Comparison of ENCODE assay signal across 32 cellular contexts in the genomic region with DNA sequence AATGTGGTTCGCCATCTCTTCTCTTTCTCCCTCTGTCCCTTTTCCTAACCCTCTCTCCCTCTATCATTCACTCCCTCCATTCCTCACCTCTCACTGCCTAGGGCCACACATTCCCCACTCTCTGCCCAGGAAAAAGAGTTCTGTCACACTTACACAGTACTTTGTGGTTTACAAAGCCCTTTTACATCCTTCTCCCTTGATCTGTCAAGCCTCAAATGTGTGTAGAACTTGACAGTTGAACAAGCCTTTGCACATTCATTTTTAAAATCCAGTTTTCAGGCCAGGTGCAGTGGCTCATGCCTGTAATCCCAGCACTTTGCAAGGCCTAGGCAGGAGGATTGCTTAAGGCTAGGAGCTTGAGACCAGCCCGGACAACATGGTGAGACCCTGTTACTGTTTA.
"Had no signal": no experiment of that assay in that cellular context is flagged by ENCODE, and none has a peak within 500 bp of the region (broad histone marks: within the 10 kb centered on the region; RNA-seq: fewer than 3 reads in every experiment).

No MANE protein-coding gene starts in this region.

- H3K4me1 ChIP-seq: adrenal gland, body of pancreas, breast epithelium had no signal

- H3K27me3 Mint-ChIP-seq: activated B cell treated with CpG ODN at 0.5 μM for 24 hours; activated CD4-positive, alpha-beta memory T cell treated with anti-CD3 and anti-CD28 coated beads for 36 hours; activated CD4-positive, alpha-beta T cell treated with anti-CD3 and anti-CD28 coated beads, Interleukin-2, amount 10 ng/mL, durations not matched to agents 24 days and 14 days; activated naive CD8-positive, alpha-beta T cell treated with anti-CD3 and anti-CD28 coated beads for 36 hours; activated T-helper 17 cell treated with anti-CD3 and anti-CD28 coated beads, Interleukin-2, amount 50 U/mL, for 72 hours had no signal

- H3K27ac Mint-ChIP-seq: activated B cell treated with CpG ODN at 0.5 μM for 24 hours; activated CD4-positive, alpha-beta memory T cell treated with anti-CD3 and anti-CD28 coated beads for 36 hours; activated CD4-positive, alpha-beta T cell treated with anti-CD3 and anti-CD28 coated beads, Interleukin-2, amount 10 ng/mL, durations not matched to agents 24 days and 14 days; activated naive CD4-positive, alpha-beta T cell treated with anti-CD3 and anti-CD28 coated beads for 36 hours; activated naive CD4-positive, alpha-beta T cell treated with anti-CD3 and anti-CD28 coated beads, Interleukin-2, amount 50 U/mL, for 72 hours; activated naive CD8-positive, alpha-beta T cell treated with anti-CD3 and anti-CD28 coated beads for 36 hours; activated T-cell treated with anti-CD3 and anti-CD28 coated beads, Interleukin-2, amount 50 U/mL, for 72 hours; activated T-helper 1 cell treated with anti-CD3 and anti-CD28 coated beads, Interleukin-12 subunit alpha, Interleukin-12 subunit beta, Interleukin-2, Interleukin-4 antibody, amounts not matched to agents 30 ng/mL and 10 ng/mL and 1 ng/mL, durations not matched to agents 14 hours and 24 hours and 36 hours; activated T-helper 17 cell treated with anti-CD3 and anti-CD28 coated beads, Interleukin-2, amount 50 U/mL, for 72 hours; T-helper 1 cell treated with Interleukin-12 subunit alpha and Interleukin-12 subunit beta and Interleukin-4 antibody, amounts not matched to agents 30 μg/mL and 1 μg/mL, for 36 hours had no signal

- H3K27me3 ChIP-seq: body of pancreas, brain microvascular endothelial cell had no signal

- H3K4me3 Mint-ChIP-seq: activated B cell treated with CpG ODN at 0.5 μM for 24 hours; activated CD4-positive, alpha-beta memory T cell treated with anti-CD3 and anti-CD28 coated beads for 36 hours; activated CD4-positive, alpha-beta T cell treated with anti-CD3 and anti-CD28 coated beads, Interleukin-2, amount 10 ng/mL, durations not matched to agents 24 days and 14 days; activated naive CD4-positive, alpha-beta T cell treated with anti-CD3 and anti-CD28 coated beads for 36 hours; activated naive CD8-positive, alpha-beta T cell treated with anti-CD3 and anti-CD28 coated beads for 36 hours; activated T-cell treated with anti-CD3 and anti-CD28 coated beads, Interleukin-2, amount 50 U/mL, for 4 hours; activated T-cell treated with anti-CD3 and anti-CD28 coated beads, Interleukin-2, amount 50 U/mL, for 72 hours; activated T-helper 1 cell treated with anti-CD3 and anti-CD28 coated beads, Interleukin-12 subunit alpha, Interleukin-12 subunit beta, Interleukin-2, Interleukin-4 antibody, amounts not matched to agents 30 ng/mL and 10 ng/mL and 1 ng/mL, durations not matched to agents 14 hours and 24 hours and 36 hours; activated T-helper 17 cell treated with anti-CD3 and anti-CD28 coated beads, Interleukin-2, amount 50 U/mL, for 72 hours; T-helper 1 cell treated with Interleukin-12 subunit alpha and Interleukin-12 subunit beta and Interleukin-4 antibody, amounts not matched to agents 30 μg/mL and 1 μg/mL, for 36 hours had no signal

- ATAC-seq: activated naive CD4-positive, alpha-beta T cell treated with anti-CD3 and anti-CD28 coated beads, Interleukin-2, amount 50 U/mL, for 72 hours; activated T-cell treated with anti-CD3 and anti-CD28 coated beads, Interleukin-2, amount 50 U/mL, for 4 hours; activated T-cell treated with anti-CD3 and anti-CD28 coated beads, Interleukin-2, amount 50 U/mL, for 72 hours; activated T-helper 17 cell treated with anti-CD3 and anti-CD28 coated beads, Interleukin-2, amount 50 U/mL, for 72 hours; body of pancreas had no signal

- H3K4me3 ChIP-seq: adrenal gland, body of pancreas, breast epithelium had no signal

- H3K36me3 ChIP-seq: adrenal gland, brain microvascular endothelial cell, breast epithelium had no signal

- H3K9me3 Mint-ChIP-seq: activated B cell treated with CpG ODN at 0.5 μM for 24 hours; activated naive CD4-positive, alpha-beta T cell treated with anti-CD3 and anti-CD28 coated beads for 36 hours; activated naive CD4-positive, alpha-beta T cell treated with anti-CD3 and anti-CD28 coated beads, Interleukin-2, amount 50 U/mL, for 72 hours; activated naive CD8-positive, alpha-beta T cell treated with anti-CD3 and anti-CD28 coated beads for 36 hours; activated T-cell treated with anti-CD3 and anti-CD28 coated beads, Interleukin-2, amount 50 U/mL, for 4 hours; activated T-cell treated with anti-CD3 and anti-CD28 coated beads, Interleukin-2, amount 50 U/mL, for 72 hours; activated T-helper 1 cell treated with anti-CD3 and anti-CD28 coated beads, Interleukin-12 subunit alpha, Interleukin-12 subunit beta, Interleukin-2, Interleukin-4 antibody, amounts not matched to agents 30 ng/mL and 10 ng/mL and 1 ng/mL, durations not matched to agents 14 hours and 24 hours and 36 hours; activated T-helper 17 cell treated with anti-CD3 and anti-CD28 coated beads, Interleukin-2, amount 50 U/mL, for 72 hours had no signal

- DNase-seq: activated B cell treated with CpG ODN at 0.5 μM for 24 hours; activated CD4-positive, alpha-beta memory T cell treated with anti-CD3 and anti-CD28 coated beads for 36 hours; activated CD4-positive, alpha-beta T cell treated with anti-CD3 and anti-CD28 coated beads for 4 hours; activated CD4-positive, alpha-beta T cell treated with anti-CD3 and anti-CD28 coated beads, Interleukin-2, amount 10 ng/mL, durations not matched to agents 24 days and 14 days; activated CD4-positive, alpha-beta T cell treated with anti-CD3 and anti-CD28 coated beads, Interleukin-2, amount 50 U/mL, for 1 hour; activated CD4-positive, alpha-beta T cell treated with anti-CD3 and anti-CD28 coated beads, Interleukin-2, amount 50 U/mL, for 4 hours; activated CD4-positive, CD25-positive, alpha-beta regulatory T cell treated with anti-CD3 and anti-CD28 coated beads, Interleukin-2, amount 50 U/mL, for 72 hours; activated CD8-positive, alpha-beta memory T cell treated with anti-CD3 and anti-CD28 coated beads, Interleukin-2, amount 50 U/mL, for 4 hours; activated effector memory CD4-positive, alpha-beta T cell treated with anti-CD3 and anti-CD28 coated beads, Interleukin-2, amount 50 U/mL, for 16 hours; activated gamma-delta T cell treated with Interleukin-2 at 50 U/mL for 16 hours; activated naive CD4-positive, alpha-beta T cell; activated naive CD4-positive, alpha-beta T cell treated with anti-CD3 and anti-CD28 coated beads for 36 hours; activated naive CD4-positive, alpha-beta T cell treated with anti-CD3 and anti-CD28 coated beads, Interleukin-2, amount 50 U/mL, for 16 hours; activated naive CD8-positive, alpha-beta T cell treated with anti-CD3 and anti-CD28 coated beads for 36 hours; activated T-cell treated with anti-CD3 and anti-CD28 coated beads for 4 hours; activated T-cell treated with anti-CD3 and anti-CD28 coated beads, Interleukin-2, amount 50 U/mL, for 1 hour; activated T-cell treated with anti-CD3 and anti-CD28 coated beads, Interleukin-2, amount 50 U/mL, for 4 hours; activated T-cell treated with anti-CD3 and anti-CD28 coated beads, Interleukin-2, amount 50 U/mL, for 72 hours; adrenal gland; amniotic stem cell; aorta; body of pancreas; brain microvascular endothelial cell; central memory CD4-positive, alpha-beta T cell; T-helper 1 cell had no signal

- FAIRE-seq: TTC549 had no signal

- H3K4me1 Mint-ChIP-seq: activated T-helper 17 cell treated with anti-CD3 and anti-CD28 coated beads, Interleukin-2, amount 50 U/mL, for 72 hours had no signal

- H3K9me3 ChIP-seq: adrenal gland, body of pancreas, breast epithelium had no signal

- H3K27ac ChIP-seq: adrenal gland, body of pancreas, brain microvascular endothelial cell, breast epithelium, VCaP had no signal

- H3K36me3 Mint-ChIP-seq: activated CD4-positive, alpha-beta memory T cell treated with anti-CD3 and anti-CD28 coated beads for 36 hours; activated naive CD4-positive, alpha-beta T cell treated with anti-CD3 and anti-CD28 coated beads, Interleukin-2, amount 50 U/mL, for 72 hours had no signal
